Comparison of ENCODE assay signal across 9 cellular contexts in genomic region chr9:93501406-93501805, GRCh38. TPM values are rescaled to one million over a fixed set of nuclear protein-coding genes. Genes with fewer than 3 reads are reported as not detected.
DNase-seq lines count a peak whose midpoint lies in the region; ATAC-seq, FAIRE-seq and TF ChIP-seq lines count a peak whose summit lies in the region.
"Had no signal": no experiment of that assay in that cellular context is flagged by ENCODE, and none has a peak within 500 bp of the region (broad histone marks: within the 10 kb centered on the region; RNA-seq: fewer than 3 reads in every experiment).

No MANE protein-coding gene starts in this region.

- TF ChIP-seq CTCF in HFFc6 (IDR thresholded peaks at IDR 0.05): no peak

- peak overlapping the region; percentile 86 for H3K4me3 Mint-ChIP-seq in HFFc6
- H3K4me3 Mint-ChIP-seq in activated CD8-positive, alpha-beta T cell treated with anti-CD3 and anti-CD28 coated beads, Interleukin-2, amount 10 ng/mL, durations not matched to agents 7 days and 5 days: peak overlapping the region; percentile 75

- peak; percentile 76 for ATAC-seq in activated CD8-positive, alpha-beta T cell treated with anti-CD3 and anti-CD28 coated beads, Interleukin-2, amount 10 ng/mL, durations not matched to agents 7 days and 5 days
- ATAC-seq in HG03354 (IDR thresholded peaks at IDR 0.05; ENCODE audit: poor library complexity, severe bottlenecking, unreplicated experiment) (no peak), GM18873 (IDR thresholded peaks at IDR 0.05; ENCODE audit: low FRiP score, unreplicated experiment) (no peak), GM21723 (IDR thresholded peaks at IDR 0.05; ENCODE audit: unreplicated experiment) (no peak)

- no peak for DNase-seq in HFFc6
- no peak for DNase-seq in activated CD8-positive, alpha-beta T cell treated with anti-CD3 and anti-CD28 coated beads, Interleukin-2, amount 10 ng/mL, durations not matched to agents 7 days and 5 days
- DNase-seq in germinal center (ENCODE audit: low spot score): peak; percentile 7
- DNase-seq in small intestine: peak; percentile 42
- no peak for DNase-seq in NCI-H526 (lab: John Stamatoyannopoulos, UW)
- DNase-seq: MG63 had no signal

- WGBS in small intestine, 3 donors: 42 to 61% (median 59%) methylated on average over 4 of the region's 4 CpGs

- peaks cover 44% of the 10 kb centered on the region for H3K4me1 Mint-ChIP-seq in HFFc6 (ENCODE audit: low read depth)
- peaks cover 40% of the 10 kb centered on the region for H3K4me1 Mint-ChIP-seq in activated CD8-positive, alpha-beta T cell treated with anti-CD3 and anti-CD28 coated beads, Interleukin-2, amount 10 ng/mL, durations not matched to agents 7 days and 5 days (ENCODE audit: low read depth)

- no peak overlapping the region for H3K4me3 ChIP-seq in small intestine (ENCODE audit: low read depth in 1 of 2, low read length in 2 of 2)
- H3K4me3 ChIP-seq: MG63 had no signal

- peaks cover 6 to 7% of the 10 kb centered on the region in 2 donors for H3K36me3 ChIP-seq in small intestine (ENCODE audit: control insufficient read depth in 2 of 2, insufficient read depth in 2 of 2, low read length in 2 of 2)

- H3K9me3 Mint-ChIP-seq in HFFc6: no peaks in the 10 kb centered on the region
- no peaks in the 10 kb centered on the region for H3K9me3 Mint-ChIP-seq in activated CD8-positive, alpha-beta T cell treated with anti-CD3 and anti-CD28 coated beads, Interleukin-2, amount 10 ng/mL, durations not matched to agents 7 days and 5 days (ENCODE audit: insufficient read depth)

- H3K27ac ChIP-seq in small intestine (ENCODE audit: low read depth in 1 of 2, low read length in 1 of 2): peak overlapping the region in 1 of 2 donors; percentile 51

- H3K27ac Mint-ChIP-seq in HFFc6: peak overlapping the region; percentile 85
- H3K27ac Mint-ChIP-seq in activated CD8-positive, alpha-beta T cell treated with anti-CD3 and anti-CD28 coated beads, Interleukin-2, amount 10 ng/mL, durations not matched to agents 7 days and 5 days: peak overlapping the region; percentile 88

- H3K27me3 ChIP-seq in small intestine (ENCODE audit: control insufficient read depth in 2 of 2, insufficient read depth in 2 of 2, low read length in 2 of 2): no peaks in the 10 kb centered on the region
- H3K27me3 ChIP-seq: MG63 had no signal

- H3K4me1 ChIP-seq in small intestine (ENCODE audit: control insufficient read depth in 2 of 2, insufficient read depth in 1 of 2, low read depth in 1 of 2, low read length in 1 of 2): peaks cover 2 to 10% of the 10 kb centered on the region in 2 donors

- no peak for FAIRE-seq in small intestine (lab: Jason Lieb, UNC)

- CTCF ChIA-PET in activated CD8-positive, alpha-beta T cell treated with anti-CD3 and anti-CD28 coated beads, Interleukin-2, amount 10 ng/mL, durations not matched to agents 7 days and 5 days (lab: Charles Lee): interaction anchor here (1.2 kb wide), 1 partner anchor 392 kb away, joined by 3 read pairs; no protein-coding TSS in a partner anchor

- H3K27me3 Mint-ChIP-seq in HFFc6 (ENCODE audit: insufficient read depth): no peaks in the 10 kb centered on the region; the same call in 1 of the 2 replicates
- no peaks in the 10 kb centered on the region for H3K27me3 Mint-ChIP-seq in activated CD8-positive, alpha-beta T cell treated with anti-CD3 and anti-CD28 coated beads, Interleukin-2, amount 10 ng/mL, durations not matched to agents 7 days and 5 days (ENCODE audit: low read depth)

- no peaks in the 10 kb centered on the region for H3K9me3 ChIP-seq in small intestine (ENCODE audit: control insufficient read depth, low read depth)
- H3K9me3 ChIP-seq: MG63 had no signal

- POLR2A ChIA-PET in activated CD8-positive, alpha-beta T cell treated with anti-CD3 and anti-CD28 coated beads, Interleukin-2, amount 10 ng/mL, durations not matched to agents 7 days and 5 days (lab: Charles Lee): interaction anchor here (0.8 kb wide), 1 partner anchor 65 kb away, joined by 3 read pairs; no protein-coding TSS in a partner anchor

- peaks cover 68% of the 10 kb centered on the region for H3K36me3 Mint-ChIP-seq in HFFc6 (ENCODE audit: low read depth)
- H3K36me3 Mint-ChIP-seq in activated CD8-positive, alpha-beta T cell treated with anti-CD3 and anti-CD28 coated beads, Interleukin-2, amount 10 ng/mL, durations not matched to agents 7 days and 5 days (ENCODE audit: low read depth): peaks cover 74% of the 10 kb centered on the region

RNA-seq across cellular contexts. Expression of gene FAM120AOS, which starts 48.0 kb away (rescaled TPM):
- total RNA-seq in HFFc6 (2021; fragmentation: NEBNext Ultra II Directional; extraction: Animal tissue kit (Norgen Biotek cat#: 25700)): 10 to 100 TPM; 35.3 to 38.9 (median 36.6) TPM
- 10 to 100 TPM; 35.1 to 36.5 TPM for total RNA-seq in activated CD8-positive, alpha-beta T cell treated with anti-CD3 and anti-CD28 coated beads, Interleukin-2, amount 10 ng/mL, durations not matched to agents 7 days and 5 days
- 10 to 100 TPM; 29.7 to 32.7 (median 31.3) TPM for polyA plus RNA-seq in small intestine

RNA-seq across cellular contexts. Expression of gene FAM120A, which starts 49.9 kb away (rescaled TPM):
- 100 to 1,000 TPM; 139 to 161 (median 155) TPM for total RNA-seq in HFFc6 (2021; fragmentation: NEBNext Ultra II Directional; extraction: Animal tissue kit (Norgen Biotek cat#: 25700))
- 100 to 1,000 TPM; 139 to 141 TPM for total RNA-seq in activated CD8-positive, alpha-beta T cell treated with anti-CD3 and anti-CD28 coated beads, Interleukin-2, amount 10 ng/mL, durations not matched to agents 7 days and 5 days
- 10 to 100 TPM; 36.2 to 82.9 (median 48.3) TPM for polyA plus RNA-seq in small intestine

Comparison
In these comparisons a context has a peak if more than half of its experiments do, and no peak if none do; other contexts are left out.
1. DNase-seq: peak in germinal center (single experiment) and small intestine (single experiment); none in HFFc6 (single experiment), activated CD8-positive, alpha-beta T cell treated with anti-CD3 and anti-CD28 coated beads, Interleukin-2, amount 10 ng/mL, durations not matched to agents 7 days and 5 days (single experiment) and NCI-H526 (0 of 2).